ENCODE assay signal across 16 cellular contexts in genomic region chr10:14063531-14064317, GRCh38.
DNase-seq lines count a peak whose midpoint lies in the region; ATAC-seq, FAIRE-seq and TF ChIP-seq lines count a peak whose summit lies in the region.
"Had no signal": no experiment of that assay in that cellular context is flagged by ENCODE, and none has a peak within 500 bp of the region (broad histone marks: within the 10 kb centered on the region; RNA-seq: fewer than 3 reads in every experiment).

No MANE protein-coding gene starts in this region.

- H3K27me3 ChIP-seq in astrocyte (ENCODE audit: insufficient read depth, low read length) (no peaks in the 10 kb centered on the region), psoas muscle (ENCODE audit: insufficient read depth in 3 of 3, low read length in 2 of 3) (no peaks in the 10 kb centered on the region), SK-N-SH (ENCODE audit: insufficient read depth) (no peaks in the 10 kb centered on the region), vagina (no peaks in the 10 kb centered on the region)
- H3K27me3 ChIP-seq in CD4-positive, alpha-beta T cell (ENCODE audit: control insufficient read depth, insufficient read depth, low read length): no peaks in the 10 kb centered on the region

- no peaks in the 10 kb centered on the region for H3K27me3 Mint-ChIP-seq in astrocyte (ENCODE audit: low read depth, unreplicated experiment)
- H3K27me3 Mint-ChIP-seq in CD4-positive, alpha-beta T cell: peaks cover 5% of the 10 kb centered on the region

- H3K9me3 Mint-ChIP-seq in astrocyte (ENCODE audit: unreplicated experiment): peaks cover 7% of the 10 kb centered on the region
- peaks cover 9% of the 10 kb centered on the region for H3K9me3 Mint-ChIP-seq in CD4-positive, alpha-beta T cell

- H3K9me2 ChIP-seq in SK-N-SH: no peaks in the 10 kb centered on the region

- peak; percentile 59 for FAIRE-seq in astrocyte (lab: Jason Lieb, UNC)

- H3K27ac ChIP-seq in astrocyte (ENCODE audit: low read depth, low read length) (no peak overlapping the region), psoas muscle (no peak overlapping the region), SK-N-SH (ENCODE audit: low read depth in 2 of 2, low read length in 1 of 2) (no peak overlapping the region), vagina (no peak overlapping the region)
- H3K27ac ChIP-seq in CD4-positive, alpha-beta T cell (ENCODE audit: low read depth, low read length): no peak overlapping the region

- intact Hi-C loops in left cardiac atrium (cut with DNase I): no loop called here
- intact Hi-C loops in psoas muscle (cut with DNase I): no loop called here
- intact Hi-C loops in CD4-positive, alpha-beta T cell (cut with DNase I, micrococcal nuclease): no loop called here
- intact Hi-C loops in vagina (cut with DNase I): no loop called here

- CTCF ChIA-PET in CD4-positive, alpha-beta T cell (lab: Charles Lee): no interaction called here
- CTCF ChIA-PET in SK-N-SH (lab: Yijun Ruan, JAX): no interaction called here

- no peak overlapping the region for H3K9ac ChIP-seq in astrocyte (ENCODE audit: low read length)
- H3K9ac ChIP-seq in SK-N-SH: no peak overlapping the region

- WGBS in psoas muscle, 3 donors: 65 to 71% (median 66%) methylated on average over 8 of the region's 8 CpGs
- 69% methylated on average over 8 of the region's 8 CpGs for WGBS in SK-N-SH (ENCODE audit: low lambda C conversion rate)

- no peak for TF ChIP-seq RAD21 in SK-N-SH (IDR thresholded peaks at IDR 0.05; ENCODE audit: low read length)

- no peak overlapping the region for H3K4me3 ChIP-seq in astrocyte (ENCODE audit: insufficient read depth, low read depth, low read length)
- H3K4me3 ChIP-seq in psoas muscle: no peak overlapping the region
- H3K4me3 ChIP-seq in SK-N-SH (ENCODE audit: low read depth in 2 of 2, low read length in 1 of 2): no peak overlapping the region
- H3K4me3 ChIP-seq in vagina: no peak overlapping the region

- H3F3A ChIP-seq in SK-N-SH (replicated peaks; ENCODE audit: insufficient read depth): no peaks in the 10 kb centered on the region

- POLR2A ChIA-PET in CD4-positive, alpha-beta T cell (lab: Charles Lee): no interaction called here
- POLR2A ChIA-PET in SK-N-SH (lab: Yijun Ruan, JAX): no interaction called here

- no peaks in the 10 kb centered on the region for H4K20me1 ChIP-seq in astrocyte (ENCODE audit: insufficient read depth, low read length)
- no peaks in the 10 kb centered on the region for H4K20me1 ChIP-seq in SK-N-SH (ENCODE audit: insufficient read depth)

- peaks cover 9% of the 10 kb centered on the region for H3K4me1 Mint-ChIP-seq in astrocyte (ENCODE audit: low read depth, unreplicated experiment)
- H3K4me1 Mint-ChIP-seq in CD4-positive, alpha-beta T cell (ENCODE audit: low read depth): no peaks in the 10 kb centered on the region
- H3K4me1 Mint-ChIP-seq: activated B cell treated with CpG ODN at 0.5 μM for 24 hours, CD14-positive monocyte had no signal

- peak overlapping the region; percentile 19 for H3K4me2 ChIP-seq in astrocyte (ENCODE audit: low read length)
- no peak overlapping the region for H3K4me2 ChIP-seq in SK-N-SH

- H3K4me1 ChIP-seq in astrocyte (ENCODE audit: insufficient read depth, low read length): peaks cover 5% of the 10 kb centered on the region
- no peaks in the 10 kb centered on the region for H3K4me1 ChIP-seq in psoas muscle
- no peaks in the 10 kb centered on the region for H3K4me1 ChIP-seq in SK-N-SH (ENCODE audit: control insufficient read depth in 1 of 2, insufficient read depth in 2 of 2, low read depth in 1 of 2, low read length in 1 of 2)
- H3K4me1 ChIP-seq in vagina: peaks cover 8% of the 10 kb centered on the region

- no peak overlapping the region for H3K4me3 Mint-ChIP-seq in astrocyte (ENCODE audit: unreplicated experiment)
- H3K4me3 Mint-ChIP-seq in CD4-positive, alpha-beta T cell: no peak overlapping the region
- H3K4me3 Mint-ChIP-seq: activated B cell treated with CpG ODN at 0.5 μM for 24 hours; activated T-cell treated with anti-CD3 and anti-CD28 coated beads, Interleukin-2, amount 50 U/mL, for 72 hours; CD14-positive monocyte; H9 had no signal

- H3K79me2 ChIP-seq in astrocyte (ENCODE audit: insufficient read depth, low read length) (no peaks in the 10 kb centered on the region), SK-N-SH (ENCODE audit: insufficient read depth) (no peaks in the 10 kb centered on the region)

- DNase-seq in AG20443 (ENCODE audit: low spot score) (peak; percentile 84), astrocyte (ENCODE audit: low read depth) (peak; percentile 95), left cardiac atrium (peak; percentile 40), psoas muscle (peak; percentile 41 to 68), GM10266 (ENCODE audit: extremely low spot score) (no peak), SK-N-SH (no peak), vagina (ENCODE audit: extremely low spot score in 2 of 2) (no peak)
- DNase-seq in CD4-positive, alpha-beta T cell: no peak
- DNase-seq: activated B cell treated with CpG ODN at 0.5 μM for 24 hours; activated T-cell treated with anti-CD3 and anti-CD28 coated beads, Interleukin-2, amount 50 U/mL, for 72 hours; H9; hippocampal formation; naive B cell; NCI-H524 treated with DMSO at 0.1 percent for 48 hours; stimulated activated naive CD4-positive, alpha-beta T cell had no signal

- TF ChIP-seq EP300 in SK-N-SH (IDR thresholded peaks at IDR 0.05; ENCODE audit: borderline replicate concordance in 1 of 2, low read depth in 1 of 2, low read length in 1 of 2): no peak

- no peak for TF ChIP-seq POLR2A in vagina (IDR thresholded peaks at IDR 0.05)

- peaks cover 4% of the 10 kb centered on the region for H3K36me3 Mint-ChIP-seq in astrocyte (ENCODE audit: low read depth, unreplicated experiment)
- H3K36me3 Mint-ChIP-seq in CD4-positive, alpha-beta T cell (ENCODE audit: low read depth): no peaks in the 10 kb centered on the region
- H3K36me3 Mint-ChIP-seq: CD14-positive monocyte had no signal

- peak; percentile 88 to 89 for ATAC-seq in left cardiac atrium
- ATAC-seq in psoas muscle: peak; percentile 15 to 67 (median 46)
- no peak for ATAC-seq in CD4-positive, alpha-beta T cell (ENCODE audit: poor library complexity)
- ATAC-seq: activated T-cell treated with anti-CD3 and anti-CD28 coated beads, Interleukin-2, amount 50 U/mL, for 72 hours had no signal

- H2AFZ ChIP-seq in astrocyte (ENCODE audit: low read depth, low read length) (no peak overlapping the region), SK-N-SH (ENCODE audit: low read depth) (no peak overlapping the region)

- H3K36me3 ChIP-seq in astrocyte (ENCODE audit: insufficient read depth, low read length) (no peaks in the 10 kb centered on the region), psoas muscle (ENCODE audit: insufficient read depth in 1 of 2, low read depth in 1 of 2) (no peaks in the 10 kb centered on the region), SK-N-SH (replicated peaks in 1 of 2; ENCODE audit: control insufficient read depth in 1 of 2, insufficient read depth in 2 of 2, low read length in 1 of 2) (no peaks in the 10 kb centered on the region), vagina (no peaks in the 10 kb centered on the region)

- TF ChIP-seq CTCF in astrocyte (IDR thresholded peaks at IDR 0.05; ENCODE audit: insufficient read depth, low read depth, low read length) (no peak), psoas muscle (IDR thresholded peaks at IDR 0.05) (no peak), GM10266 (IDR thresholded peaks at IDR 0.05; ENCODE audit: control insufficient read depth, insufficient read depth, low read depth, missing control alignments) (no peak), SK-N-SH (IDR thresholded peaks at IDR 0.05) (no peak), vagina (IDR thresholded peaks at IDR 0.05) (no peak)
- TF ChIP-seq CTCF in CD4-positive, alpha-beta T cell (IDR thresholded peaks at IDR 0.05): no peak

- H3K9me3 ChIP-seq in astrocyte (ENCODE audit: insufficient read depth, low read depth, low read length) (no peaks in the 10 kb centered on the region), psoas muscle (no peaks in the 10 kb centered on the region), SK-N-SH (no peaks in the 10 kb centered on the region), vagina (no peaks in the 10 kb centered on the region)
- H3K9me3 ChIP-seq in CD4-positive, alpha-beta T cell (ENCODE audit: control insufficient read depth, low read length): no peaks in the 10 kb centered on the region

- H3K27ac Mint-ChIP-seq in astrocyte (ENCODE audit: unreplicated experiment): no peak overlapping the region
- H3K27ac Mint-ChIP-seq in CD4-positive, alpha-beta T cell: no peak overlapping the region
- H3K27ac Mint-ChIP-seq: activated B cell treated with CpG ODN at 0.5 μM for 24 hours; activated T-cell treated with anti-CD3 and anti-CD28 coated beads, Interleukin-2, amount 50 U/mL, for 72 hours; CD14-positive monocyte; H9; naive B cell had no signal

TF ChIP-seq in SK-N-SH, 30 proteins besides CTCF, POLR2A, EP300 and RAD21:
- TF ChIP-seq PBX3 (IDR thresholded peaks at IDR 0.05): no peak

Comparison
In these comparisons a context has a peak if more than half of its experiments do, and no peak if none do; other contexts are left out.
1. DNase-seq: peak in AG20443 (single experiment), astrocyte (single experiment), left cardiac atrium (single experiment) and psoas muscle (2 of 2); none in CD4-positive, alpha-beta T cell (0 of 10), GM10266 (single experiment), SK-N-SH (single experiment) and vagina (0 of 2).